In the genomic region with DNA sequence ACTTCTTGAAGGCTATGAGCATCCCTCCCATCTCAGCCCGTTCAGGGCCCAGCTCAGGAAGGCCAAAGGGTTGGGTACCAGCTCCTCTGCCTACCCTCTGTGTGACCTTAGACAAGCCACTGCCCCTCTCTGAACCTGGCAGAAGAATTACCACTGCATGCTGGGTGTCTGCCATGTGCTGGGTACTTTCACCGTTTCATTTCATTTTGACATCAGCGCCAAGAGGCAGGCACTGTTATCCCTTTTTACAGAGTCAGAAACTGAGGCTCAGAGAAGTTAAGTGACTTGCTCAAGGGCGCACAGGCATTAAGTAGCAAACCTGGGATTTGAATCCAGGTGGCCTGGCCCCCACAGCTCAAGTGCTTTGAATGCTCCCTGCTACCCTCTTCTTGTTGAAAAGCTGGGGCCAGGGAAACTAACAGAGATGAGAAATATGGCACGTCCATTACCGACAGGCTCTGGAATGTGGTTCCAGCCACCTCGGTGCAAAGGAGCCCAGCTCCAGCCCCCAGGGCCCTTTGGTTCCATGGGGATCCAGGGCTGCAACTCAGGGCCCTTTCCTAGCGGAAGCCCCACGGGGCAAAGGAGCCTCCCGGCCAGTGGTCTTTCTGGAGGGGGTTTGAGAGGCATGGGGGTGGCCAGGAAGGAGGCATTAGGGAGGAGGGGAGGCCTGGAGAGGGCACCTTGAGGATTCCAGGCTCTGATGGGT, we compare ENCODE assay signal across 16 cellular contexts. TPM values are rescaled to one million over a fixed set of nuclear protein-coding genes. Genes with fewer than 3 reads are reported as not detected.
"Had no signal": no experiment of that assay in that cellular context is flagged by ENCODE, and none has a peak within 500 bp of the region (broad histone marks: within the 10 kb centered on the region; RNA-seq: fewer than 3 reads in every experiment).

No MANE protein-coding gene starts in this region.

- ATAC-seq: naive thymus-derived CD4-positive, alpha-beta T cell; stimulated activated naive B cell treated with anti-CD40 and anti-IgM and Interleukin-4, amounts not matched to agents 10 μg/mL and 1 μg/mL and 100 μg/mL, for 72 hours had no signal

- H3K4me3 ChIP-seq: adrenal gland had no signal

- H3K36me3 ChIP-seq: adrenal gland had no signal

- H3K27me3 ChIP-seq: adrenal gland had no signal

- H3K9me3 ChIP-seq: adrenal gland had no signal

- DNase-seq: activated CD4-positive, alpha-beta T cell treated with anti-CD3 and anti-CD28 coated beads, Interleukin-2, amount 50 U/mL, for 1 hour; activated CD4-positive, CD25-positive, alpha-beta regulatory T cell; activated naive CD4-positive, alpha-beta T cell treated with anti-CD3 and anti-CD28 coated beads, Interleukin-2, amount 50 U/mL, for 16 hours; activated T-cell treated with anti-CD3 and anti-CD28 coated beads, Interleukin-2, amount 50 U/mL, for 1 hour; hippocampal formation; naive thymus-derived CD4-positive, alpha-beta T cell; stimulated activated CD4-positive, alpha-beta T cell treated with anti-CD3 and anti-CD28 coated beads, Interleukin-2, amount 100 ng/mL, for 24 hours; stimulated activated naive B cell treated with anti-CD40 and anti-IgM and Interleukin-4, amounts not matched to agents 10 μg/mL and 1 μg/mL and 100 μg/mL, for 72 hours; substantia nigra had no signal

RNA-seq across cellular contexts. Expression of gene TMEM82, which starts 6.5 kb away (rescaled TPM):
- total RNA-seq: kidney epithelial cell; lower leg skin; mononuclear cell; naive thymus-derived CD4-positive, alpha-beta T cell; right cardiac atrium; T-helper 1 cell treated with Interleukin-12 subunit alpha and Interleukin-12 subunit beta and Interleukin-4 antibody, amounts not matched to agents 30 ng/mL and 1 ng/mL, for 36 hours had no signal
- polyA plus RNA-seq: adrenal gland; esophagus; naive thymus-derived CD4-positive, alpha-beta T cell; right cardiac atrium had no signal

RNA-seq across cellular contexts. Expression of gene FBLIM1, which starts 9.8 kb away (rescaled TPM):
- total RNA-seq: mononuclear cell; T-helper 1 cell treated with Interleukin-12 subunit alpha and Interleukin-12 subunit beta and Interleukin-4 antibody, amounts not matched to agents 30 ng/mL and 1 ng/mL, for 36 hours had no signal
